In genomic region chr1:6367381-6368007, GRCh38 we compare ENCODE assay signal across 19 cellular contexts. TPM values are rescaled to one million over a fixed set of nuclear protein-coding genes. Genes with fewer than 3 reads are reported as not detected.
A peak's percentile ranks its signal among the peaks of the same experiment; 100 is the strongest.
DNase-seq lines count a peak whose midpoint lies in the region; ATAC-seq and TF ChIP-seq lines count a peak whose summit lies in the region.
"Had no signal": no experiment of that assay in that cellular context is flagged by ENCODE, and none has a peak within 500 bp of the region (broad histone marks: within the 10 kb centered on the region; RNA-seq: fewer than 3 reads in every experiment).

No MANE protein-coding gene starts in this region.

- no peaks in the 10 kb centered on the region for H3K36me3 Mint-ChIP-seq in natural killer cell
- H3K36me3 Mint-ChIP-seq: immature natural killer cell had no signal

- H3K4me3 ChIP-seq in adrenal gland (no peak overlapping the region), left ventricle myocardium inferior (no peak overlapping the region), stomach smooth muscle (ENCODE audit: low read length in 2 of 2) (no peak overlapping the region)
- H3K4me3 ChIP-seq: BLaER1, tibial nerve had no signal

- H3K27ac ChIP-seq in adrenal gland (no peak overlapping the region), left ventricle myocardium inferior (replicated peaks) (no peak overlapping the region), stomach smooth muscle (ENCODE audit: low read length) (peak overlapping the region; percentile 41)
- H3K27ac ChIP-seq: 22Rv1, BLaER1, tibial nerve had no signal

- 56 to 72% (median 70%) methylated on average over 7 to 9 of the region's 9 CpGs for WGBS in adrenal gland, 4 donors

- H3K9me3 ChIP-seq in adrenal gland (replicated peaks in 1 of 3) (no peaks in the 10 kb centered on the region), left ventricle myocardium inferior (replicated peaks) (no peaks in the 10 kb centered on the region), stomach smooth muscle (ENCODE audit: control insufficient read depth in 2 of 2, low read length in 2 of 2) (no peaks in the 10 kb centered on the region)
- H3K9me3 ChIP-seq: tibial nerve had no signal

- H3K36me3 ChIP-seq in adrenal gland (replicated peaks in 1 of 2), result no peaks in the 10 kb centered on the region
- H3K36me3 ChIP-seq in left ventricle myocardium inferior, result no peaks in the 10 kb centered on the region
- no peaks in the 10 kb centered on the region for H3K36me3 ChIP-seq in stomach smooth muscle (ENCODE audit: control insufficient read depth in 2 of 2, insufficient read depth in 2 of 2, low read length in 2 of 2)

- no peak overlapping the region for H3K9ac ChIP-seq in stomach smooth muscle (ENCODE audit: low read length in 2 of 2)
- H3K9ac ChIP-seq: BLaER1 had no signal

- H3K9me3 Mint-ChIP-seq in natural killer cell, result no peaks in the 10 kb centered on the region
- H3K9me3 Mint-ChIP-seq: immature natural killer cell had no signal

- TF ChIP-seq POLR2A in adrenal gland (IDR thresholded peaks at IDR 0.05), result no peak

- DNase-seq in DMS79 (lab: John Stamatoyannopoulos, UW), result peak; percentile 21
- DNase-seq in DMS79 treated with DMSO at 0.1 percent for 48 hours (lab: John Stamatoyannopoulos, UW), result no peak
- peak in 6 of 7 donors; percentile 66 to 83 (median 78) for DNase-seq in adrenal gland
- DNase-seq in left ventricle myocardium inferior, result peak; percentile 48
- no peak for DNase-seq in natural killer cell
- no peak for DNase-seq in stimulated activated CD8-positive, alpha-beta memory T cell treated with anti-CD3 and anti-CD28 coated beads, Interleukin-4, amount 100 ng/mL, for 48 hours
- no peak for DNase-seq in dedifferentiated amniotic fluid mesenchymal stem cell (ENCODE audit: extremely low spot score)
- DNase-seq: activated CD8-positive, alpha-beta memory T cell treated with anti-CD3 and anti-CD28 coated beads, Interleukin-2, amount 10 ng/mL, durations not matched to agents 7 days and 5 days; glutamatergic neuron; immature natural killer cell; mesendoderm; NCI-H82; nephron progenitor cell had no signal

- H3K27me3 ChIP-seq in adrenal gland (no peaks in the 10 kb centered on the region), left ventricle myocardium inferior (ENCODE audit: low read depth) (no peaks in the 10 kb centered on the region), stomach smooth muscle (ENCODE audit: control insufficient read depth in 1 of 2, insufficient read depth in 2 of 2, low read length in 2 of 2) (no peaks in the 10 kb centered on the region)
- H3K27me3 ChIP-seq: BLaER1, tibial nerve had no signal

- intact Hi-C loops in adrenal gland (cut with DNase I) (loop anchor here in 1 of 2 donors (5.0 kb wide), 1 partner anchor 35 kb away; no protein-coding TSS in a partner anchor), left ventricle myocardium inferior (cut with micrococcal nuclease) (no loop called here), natural killer cell (cut with micrococcal nuclease) (no loop called here)

- peaks cover 0 to 4% of the 10 kb centered on the region in 2 donors for H3K4me1 ChIP-seq in adrenal gland (replicated peaks in 1 of 2)
- H3K4me1 ChIP-seq in left ventricle myocardium inferior, result peaks cover 15% of the 10 kb centered on the region
- peaks cover 30% of the 10 kb centered on the region for H3K4me1 ChIP-seq in stomach smooth muscle (ENCODE audit: control insufficient read depth, insufficient read depth, low read length)

- H3K27me3 Mint-ChIP-seq in natural killer cell (ENCODE audit: low read depth in 2 of 2), result no peaks in the 10 kb centered on the region
- H3K27me3 Mint-ChIP-seq: activated CD8-positive, alpha-beta memory T cell treated with anti-CD3 and anti-CD28 coated beads, Interleukin-2, amount 10 ng/mL, durations not matched to agents 7 days and 5 days had no signal

- TF ChIP-seq CTCF in adrenal gland (IDR thresholded peaks at IDR 0.05) (no peak), left ventricle myocardium inferior (IDR thresholded peaks at IDR 0.05; ENCODE audit: borderline replicate concordance) (no peak), natural killer cell (IDR thresholded peaks at IDR 0.05) (no peak)

- H3K27ac Mint-ChIP-seq in natural killer cell, result no peak overlapping the region
- H3K27ac Mint-ChIP-seq: activated CD8-positive, alpha-beta memory T cell treated with anti-CD3 and anti-CD28 coated beads, Interleukin-2, amount 10 ng/mL, durations not matched to agents 7 days and 5 days; immature natural killer cell; nephron progenitor cell had no signal

- H3K4me3 Mint-ChIP-seq in natural killer cell, result no peak overlapping the region
- H3K4me3 Mint-ChIP-seq: activated CD8-positive, alpha-beta memory T cell treated with anti-CD3 and anti-CD28 coated beads, Interleukin-2, amount 10 ng/mL, durations not matched to agents 7 days and 5 days; immature natural killer cell; nephron progenitor cell had no signal

- no peak for ATAC-seq in natural killer cell
- ATAC-seq: activated CD4-positive, CD25-positive, alpha-beta regulatory T cell treated with anti-CD3 and anti-CD28 coated beads, Interleukin-2, amount 50 U/mL, for 24 hours; activated CD8-positive, alpha-beta memory T cell treated with anti-CD3 and anti-CD28 coated beads, Interleukin-2, amount 10 ng/mL, durations not matched to agents 7 days and 5 days had no signal

- H3K4me1 Mint-ChIP-seq in natural killer cell, result peaks cover 18 to 19% of the 10 kb centered on the region in 2 donors

RNA-seq across cellular contexts. Expression of gene ACOT7, which starts 26.1 kb away (rescaled TPM):
- total RNA-seq in adrenal gland (10 to 100 TPM in 7 of 8 donors, 1 to 10 TPM in 1; 8.4 to 29.4 (median 15.0) TPM), left ventricle myocardium inferior (8.6 TPM), natural killer cell (10 to 100 TPM; 11.5 to 16.9 (median 15.4) TPM)
- polyA plus RNA-seq in adrenal gland, result 10 to 100 TPM; 11.3 to 26.6 (median 13.0) TPM

RNA-seq across cellular contexts. Expression of gene HES2, which starts 52.2 kb away (rescaled TPM):
- under 1 TPM in 3 of 8 donors, not detected in 5; 0.07 to 0.18 (median 0.14) TPM for total RNA-seq in adrenal gland
- under 1 TPM in 2 of 3 donors, not detected in 1; 0.04 to 0.10 TPM for polyA plus RNA-seq in adrenal gland
- not detected for total RNA-seq in left ventricle myocardium inferior
- not detected for total RNA-seq in natural killer cell
- total RNA-seq: tibial nerve had no signal
- polyA plus RNA-seq: immature natural killer cell had no signal

RNA-seq across cellular contexts. Expression of gene ESPN, which starts 57.1 kb away (rescaled TPM):
- 10 to 100 TPM in 1 of 8 donors, 1 to 10 TPM in 7; 2.3 to 10.8 (median 6.1) TPM for total RNA-seq in adrenal gland
- polyA plus RNA-seq in adrenal gland, result 1 to 10 TPM in 2 of 3 donors, under 1 TPM in 1; 0.16 to 9.8 (median 6.8) TPM
- 0.41 TPM for total RNA-seq in left ventricle myocardium inferior
- 1 to 10 TPM; 1.1 to 2.0 (median 1.7) TPM for total RNA-seq in natural killer cell
- total RNA-seq: epithelial cell of proximal tubule had no signal
- polyA plus RNA-seq: immature natural killer cell had no signal

Comparison
In these comparisons a context has a peak if more than half of its experiments do, and no peak if none do; other contexts are left out.
1. DNase-seq: peak in DMS79 (single experiment), adrenal gland (6 of 7) and left ventricle myocardium inferior (single experiment); none in DMS79 treated with DMSO at 0.1 percent for 48 hours (single experiment), natural killer cell (single experiment), stimulated activated CD8-positive, alpha-beta memory T cell treated with anti-CD3 and anti-CD28 coated beads, Interleukin-4, amount 100 ng/mL, for 48 hours (single experiment) and dedifferentiated amniotic fluid mesenchymal stem cell (single experiment).